ENCODE assay signal across 8 cellular contexts in the genomic region with DNA sequence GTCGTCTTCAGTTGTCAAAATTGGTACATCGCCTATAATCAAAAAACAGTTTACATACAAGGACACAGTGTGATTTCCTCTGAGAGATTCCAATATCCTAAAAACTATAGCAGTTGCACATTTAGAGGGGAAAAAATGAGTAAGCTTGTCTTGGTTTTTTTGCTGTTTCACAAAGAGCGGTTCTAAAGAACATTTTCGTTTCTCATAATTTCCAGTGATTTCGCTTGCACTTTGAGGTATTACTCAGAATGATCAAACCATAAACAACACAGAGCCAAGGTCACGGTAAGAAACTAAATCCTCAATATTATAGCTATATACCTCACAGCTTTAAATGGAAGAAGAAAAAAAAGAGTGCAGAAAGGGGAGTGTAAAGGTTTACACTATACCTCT. TPM values are rescaled to one million over a fixed set of nuclear protein-coding genes. Genes with fewer than 3 reads are reported as not detected.
DNase-seq lines count a peak whose midpoint lies in the region; ATAC-seq lines count a peak whose summit lies in the region.

No MANE protein-coding gene starts in this region.

- peak overlapping the region; percentile 44 for H3K27ac ChIP-seq in cingulate gyrus (ENCODE audit: low read depth, low read length)

- peak overlapping the region; percentile 90 to 97 for H3K27ac Mint-ChIP-seq in natural killer cell treated with Interleukin-12 subunit alpha and Interleukin-12 subunit beta and Interleukin-15 and Interleukin-18, amount 100 ng/mL, for 72 hours

- peak overlapping the region; percentile 83 for H3K4me3 Mint-ChIP-seq in natural killer cell treated with Interleukin-12 subunit alpha and Interleukin-12 subunit beta and Interleukin-15 and Interleukin-18, amount 100 ng/mL, for 72 hours

- no peaks in the 10 kb centered on the region for H3K9me3 Mint-ChIP-seq in natural killer cell treated with Interleukin-12 subunit alpha and Interleukin-12 subunit beta and Interleukin-15 and Interleukin-18, amount 100 ng/mL, for 72 hours

- peak; percentile 42 for ATAC-seq in GM21360 (IDR thresholded peaks at IDR 0.05; ENCODE audit: unreplicated experiment)
- ATAC-seq in natural killer cell treated with Interleukin-12 subunit alpha and Interleukin-12 subunit beta and Interleukin-15 and Interleukin-18, amount 100 ng/mL, for 72 hours = peak; percentile 72 to 78

- peaks cover 23% of the 10 kb centered on the region for H3K36me3 Mint-ChIP-seq in natural killer cell treated with Interleukin-12 subunit alpha and Interleukin-12 subunit beta and Interleukin-15 and Interleukin-18, amount 100 ng/mL, for 72 hours

- H3K27me3 Mint-ChIP-seq in natural killer cell treated with Interleukin-12 subunit alpha and Interleukin-12 subunit beta and Interleukin-15 and Interleukin-18, amount 100 ng/mL, for 72 hours = peaks cover 8% of the 10 kb centered on the region in 2 donors

- DNase-seq in EH (ENCODE audit: low read depth) = peak; percentile 2
- DNase-seq in HT-29 (ENCODE audit: low spot score) = peak; percentile 2
- no peak for DNase-seq in natural killer cell treated with Interleukin-12 subunit alpha and Interleukin-12 subunit beta and Interleukin-15 and Interleukin-18, amount 100 ng/mL, for 72 hours (ENCODE audit: low spot score)
- no peak for DNase-seq in NCI-H1417 treated with DMSO at 0.1 percent for 48 hours (lab: John Stamatoyannopoulos, UW)
- DNase-seq in NCI-H1092 treated with DMSO at 0.1 percent for 48 hours (lab: John Stamatoyannopoulos, UW) = no peak
- DNase-seq in effector CD4-positive, alpha-beta T cell = no peak

- H3K4me1 Mint-ChIP-seq in natural killer cell treated with Interleukin-12 subunit alpha and Interleukin-12 subunit beta and Interleukin-15 and Interleukin-18, amount 100 ng/mL, for 72 hours (ENCODE audit: low read depth in 2 of 2) = peaks cover 13 to 19% of the 10 kb centered on the region in 2 donors

RNA-seq across cellular contexts. Expression of gene MTX3, which starts 0.9 kb away (rescaled TPM):
- 2.9 and 3.8 TPM in 2 replicates for total RNA-seq in HT-29 (2014; rRNA removed; shearing (Covaris generic))
- 10 to 100 TPM; 10.3 to 18.2 TPM for total RNA-seq in natural killer cell treated with Interleukin-12 subunit alpha and Interleukin-12 subunit beta and Interleukin-15 and Interleukin-18, amount 100 ng/mL, for 72 hours

RNA-seq across cellular contexts. Expression of gene THBS4, which starts 44.9 kb away (rescaled TPM):
- 0.18 TPM in 1 of 2 replicates, not detected in the other for total RNA-seq in HT-29 (2014; rRNA removed; shearing (Covaris generic))
- under 1 TPM in 1 of 2 donors, not detected in 1; 0.31 TPM for total RNA-seq in natural killer cell treated with Interleukin-12 subunit alpha and Interleukin-12 subunit beta and Interleukin-15 and Interleukin-18, amount 100 ng/mL, for 72 hours

Comparison
In these comparisons a context has a peak if more than half of its experiments do, and no peak if none do; other contexts are left out.
1. DNase-seq: peak in EH (single experiment) and HT-29 (single experiment); none in natural killer cell treated with Interleukin-12 subunit alpha and Interleukin-12 subunit beta and Interleukin-15 and Interleukin-18, amount 100 ng/mL, for 72 hours (single experiment), NCI-H1417 treated with DMSO at 0.1 percent for 48 hours (single experiment), NCI-H1092 treated with DMSO at 0.1 percent for 48 hours (single experiment) and effector CD4-positive, alpha-beta T cell (single experiment).